In genomic region chr5:133830281-133830680, GRCh38 we compare ENCODE assay signal across 29 cellular contexts.
"Had no signal": no experiment of that assay in that cellular context is flagged by ENCODE, and none has a peak within 500 bp of the region (broad histone marks: within the 10 kb centered on the region; RNA-seq: fewer than 3 reads in every experiment).

No MANE protein-coding gene starts in this region.

- H3K27me3 Mint-ChIP-seq: memory B cell; stimulated activated naive CD8-positive, alpha-beta T cell treated with anti-CD3 and anti-CD28 coated beads, Interleukin-15, Interleukin-2, amounts not matched to agents 100 ng/mL and 50 ng/mL, for 24 hours had no signal

- H3K9me3 ChIP-seq: esophagus squamous epithelium, heart right ventricle, mucosa of descending colon, neutrophil, pancreas, thoracic aorta, transverse colon, upper lobe of right lung, uterus had no signal

- H3K27ac Mint-ChIP-seq: immature natural killer cell; memory B cell; mesothelial cell of epicardium; naive thymus-derived CD4-positive, alpha-beta T cell; progenitor cell of endocrine pancreas; stimulated activated naive CD8-positive, alpha-beta T cell treated with anti-CD3 and anti-CD28 coated beads, Interleukin-15, Interleukin-2, amounts not matched to agents 100 ng/mL and 50 ng/mL, for 24 hours had no signal

- H3K36me3 Mint-ChIP-seq: immature natural killer cell; memory B cell; mesothelial cell of epicardium; naive thymus-derived CD4-positive, alpha-beta T cell had no signal

- H3K27ac ChIP-seq: esophagus squamous epithelium, heart right ventricle, neutrophil, pancreas, thoracic aorta, transverse colon, upper lobe of right lung, uterus had no signal

- H3K4me3 Mint-ChIP-seq: effector memory CD8-positive, alpha-beta T cell; immature natural killer cell; memory B cell; mesothelial cell of epicardium; naive thymus-derived CD4-positive, alpha-beta T cell; stimulated activated naive CD8-positive, alpha-beta T cell treated with anti-CD3 and anti-CD28 coated beads, Interleukin-15, Interleukin-2, amounts not matched to agents 100 ng/mL and 50 ng/mL, for 24 hours had no signal

- H3K27me3 ChIP-seq: pancreas, upper lobe of right lung, uterus had no signal

- H3K4me1 ChIP-seq: pancreas, transverse colon, upper lobe of right lung, uterus had no signal

- H3K4me3 ChIP-seq: esophagus squamous epithelium, heart right ventricle, lung, mucosa of descending colon, pancreas, smooth muscle cell, thoracic aorta, transverse colon, upper lobe of right lung, uterus had no signal

- H3K36me3 ChIP-seq: esophagus squamous epithelium, heart right ventricle, neutrophil, pancreas, thoracic aorta, transverse colon, upper lobe of right lung, uterus had no signal

- ATAC-seq: effector memory CD8-positive, alpha-beta T cell; heart right ventricle; left lobe of liver; mucosa of descending colon; naive thymus-derived CD4-positive, alpha-beta T cell; pancreas; sciatic nerve; upper lobe of right lung had no signal

- H3K4me2 ChIP-seq: smooth muscle cell had no signal

- H3K9me3 Mint-ChIP-seq: effector memory CD8-positive, alpha-beta T cell; immature natural killer cell; memory B cell; stimulated activated naive CD8-positive, alpha-beta T cell treated with anti-CD3 and anti-CD28 coated beads, Interleukin-15, Interleukin-2, amounts not matched to agents 100 ng/mL and 50 ng/mL, for 24 hours had no signal

- DNase-seq: cerebellar nuclear complex; cortex of kidney; effector memory CD8-positive, alpha-beta T cell; erythroblast; esophagus squamous epithelium; foreskin melanocyte; glutamatergic neuron; heart right ventricle; hypothalamus; immature natural killer cell; mucosa of descending colon; naive thymus-derived CD4-positive, alpha-beta T cell; pancreas; stimulated activated CD4-positive, alpha-beta T cell treated with anti-CD3 and anti-CD28 coated beads, Interleukin-12 subunit alpha, Interleukin-12 subunit beta, amount 100 ng/mL, for 4 hours; stimulated activated CD4-positive, alpha-beta T cell treated with anti-CD3 and anti-CD28 coated beads, Interleukin-1b, Interleukin-23, amount 100 ng/mL, for 48 hours; stimulated activated CD4-positive, alpha-beta T cell treated with anti-CD3 and anti-CD28 coated beads, Interleukin-4, amount 100 ng/mL, for 1 hour; transverse colon; upper lobe of right lung; uterus had no signal
